In the genomic region with DNA sequence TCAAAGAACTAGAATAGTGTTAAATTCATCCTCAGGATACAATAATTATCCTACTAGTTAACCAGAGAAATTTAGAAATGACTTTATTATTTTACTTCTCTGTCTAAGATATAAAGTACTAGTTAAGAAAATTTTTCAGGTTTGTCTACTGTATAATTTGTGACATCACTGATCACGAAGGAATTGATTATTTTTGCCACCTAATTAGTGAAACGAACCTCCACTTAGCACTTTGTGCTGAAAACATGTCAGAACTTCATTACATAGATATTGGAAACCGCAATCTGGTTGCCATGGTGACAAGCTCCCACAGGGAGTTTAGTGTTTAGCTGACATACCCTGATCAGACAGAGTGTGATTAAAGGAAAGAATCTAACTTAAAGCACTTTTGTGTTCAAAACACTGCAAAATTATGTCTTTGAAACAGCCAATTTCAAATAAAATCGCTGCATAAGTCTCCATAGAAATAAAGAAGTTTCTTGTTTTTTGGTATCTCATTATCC, we compare ENCODE assay signal across 1 cellular context.
TF ChIP-seq lines count a peak whose summit lies in the region.

No MANE protein-coding gene starts in this region.

TF ChIP-seq in GM23338, 12 proteins besides CTCF, POLR2A, EP300 and RAD21 (continued from another document):
- TF ChIP-seq, protein P1, sequence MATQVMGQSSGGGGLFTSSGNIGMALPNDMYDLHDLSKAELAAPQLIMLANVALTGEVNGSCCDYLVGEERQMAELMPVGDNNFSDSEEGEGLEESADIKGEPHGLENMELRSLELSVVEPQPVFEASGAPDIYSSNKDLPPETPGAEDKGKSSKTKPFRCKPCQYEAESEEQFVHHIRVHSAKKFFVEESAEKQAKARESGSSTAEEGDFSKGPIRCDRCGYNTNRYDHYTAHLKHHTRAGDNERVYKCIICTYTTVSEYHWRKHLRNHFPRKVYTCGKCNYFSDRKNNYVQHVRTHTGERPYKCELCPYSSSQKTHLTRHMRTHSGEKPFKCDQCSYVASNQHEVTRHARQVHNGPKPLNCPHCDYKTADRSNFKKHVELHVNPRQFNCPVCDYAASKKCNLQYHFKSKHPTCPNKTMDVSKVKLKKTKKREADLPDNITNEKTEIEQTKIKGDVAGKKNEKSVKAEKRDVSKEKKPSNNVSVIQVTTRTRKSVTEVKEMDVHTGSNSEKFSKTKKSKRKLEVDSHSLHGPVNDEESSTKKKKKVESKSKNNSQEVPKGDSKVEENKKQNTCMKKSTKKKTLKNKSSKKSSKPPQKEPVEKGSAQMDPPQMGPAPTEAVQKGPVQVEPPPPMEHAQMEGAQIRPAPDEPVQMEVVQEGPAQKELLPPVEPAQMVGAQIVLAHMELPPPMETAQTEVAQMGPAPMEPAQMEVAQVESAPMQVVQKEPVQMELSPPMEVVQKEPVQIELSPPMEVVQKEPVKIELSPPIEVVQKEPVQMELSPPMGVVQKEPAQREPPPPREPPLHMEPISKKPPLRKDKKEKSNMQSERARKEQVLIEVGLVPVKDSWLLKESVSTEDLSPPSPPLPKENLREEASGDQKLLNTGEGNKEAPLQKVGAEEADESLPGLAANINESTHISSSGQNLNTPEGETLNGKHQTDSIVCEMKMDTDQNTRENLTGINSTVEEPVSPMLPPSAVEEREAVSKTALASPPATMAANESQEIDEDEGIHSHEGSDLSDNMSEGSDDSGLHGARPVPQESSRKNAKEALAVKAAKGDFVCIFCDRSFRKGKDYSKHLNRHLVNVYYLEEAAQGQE (IDR thresholded peaks at IDR 0.05; ENCODE audit: unreplicated experiment): no peak
- TF ChIP-seq ZNF331 (CRISPR knock-in tag; IDR thresholded peaks at IDR 0.05; ENCODE audit: low read depth): no peak
- no peak for TF ChIP-seq CREB1 (CRISPR knock-in tag; IDR thresholded peaks at IDR 0.05; ENCODE audit: low read depth)
- TF ChIP-seq, protein P2, sequence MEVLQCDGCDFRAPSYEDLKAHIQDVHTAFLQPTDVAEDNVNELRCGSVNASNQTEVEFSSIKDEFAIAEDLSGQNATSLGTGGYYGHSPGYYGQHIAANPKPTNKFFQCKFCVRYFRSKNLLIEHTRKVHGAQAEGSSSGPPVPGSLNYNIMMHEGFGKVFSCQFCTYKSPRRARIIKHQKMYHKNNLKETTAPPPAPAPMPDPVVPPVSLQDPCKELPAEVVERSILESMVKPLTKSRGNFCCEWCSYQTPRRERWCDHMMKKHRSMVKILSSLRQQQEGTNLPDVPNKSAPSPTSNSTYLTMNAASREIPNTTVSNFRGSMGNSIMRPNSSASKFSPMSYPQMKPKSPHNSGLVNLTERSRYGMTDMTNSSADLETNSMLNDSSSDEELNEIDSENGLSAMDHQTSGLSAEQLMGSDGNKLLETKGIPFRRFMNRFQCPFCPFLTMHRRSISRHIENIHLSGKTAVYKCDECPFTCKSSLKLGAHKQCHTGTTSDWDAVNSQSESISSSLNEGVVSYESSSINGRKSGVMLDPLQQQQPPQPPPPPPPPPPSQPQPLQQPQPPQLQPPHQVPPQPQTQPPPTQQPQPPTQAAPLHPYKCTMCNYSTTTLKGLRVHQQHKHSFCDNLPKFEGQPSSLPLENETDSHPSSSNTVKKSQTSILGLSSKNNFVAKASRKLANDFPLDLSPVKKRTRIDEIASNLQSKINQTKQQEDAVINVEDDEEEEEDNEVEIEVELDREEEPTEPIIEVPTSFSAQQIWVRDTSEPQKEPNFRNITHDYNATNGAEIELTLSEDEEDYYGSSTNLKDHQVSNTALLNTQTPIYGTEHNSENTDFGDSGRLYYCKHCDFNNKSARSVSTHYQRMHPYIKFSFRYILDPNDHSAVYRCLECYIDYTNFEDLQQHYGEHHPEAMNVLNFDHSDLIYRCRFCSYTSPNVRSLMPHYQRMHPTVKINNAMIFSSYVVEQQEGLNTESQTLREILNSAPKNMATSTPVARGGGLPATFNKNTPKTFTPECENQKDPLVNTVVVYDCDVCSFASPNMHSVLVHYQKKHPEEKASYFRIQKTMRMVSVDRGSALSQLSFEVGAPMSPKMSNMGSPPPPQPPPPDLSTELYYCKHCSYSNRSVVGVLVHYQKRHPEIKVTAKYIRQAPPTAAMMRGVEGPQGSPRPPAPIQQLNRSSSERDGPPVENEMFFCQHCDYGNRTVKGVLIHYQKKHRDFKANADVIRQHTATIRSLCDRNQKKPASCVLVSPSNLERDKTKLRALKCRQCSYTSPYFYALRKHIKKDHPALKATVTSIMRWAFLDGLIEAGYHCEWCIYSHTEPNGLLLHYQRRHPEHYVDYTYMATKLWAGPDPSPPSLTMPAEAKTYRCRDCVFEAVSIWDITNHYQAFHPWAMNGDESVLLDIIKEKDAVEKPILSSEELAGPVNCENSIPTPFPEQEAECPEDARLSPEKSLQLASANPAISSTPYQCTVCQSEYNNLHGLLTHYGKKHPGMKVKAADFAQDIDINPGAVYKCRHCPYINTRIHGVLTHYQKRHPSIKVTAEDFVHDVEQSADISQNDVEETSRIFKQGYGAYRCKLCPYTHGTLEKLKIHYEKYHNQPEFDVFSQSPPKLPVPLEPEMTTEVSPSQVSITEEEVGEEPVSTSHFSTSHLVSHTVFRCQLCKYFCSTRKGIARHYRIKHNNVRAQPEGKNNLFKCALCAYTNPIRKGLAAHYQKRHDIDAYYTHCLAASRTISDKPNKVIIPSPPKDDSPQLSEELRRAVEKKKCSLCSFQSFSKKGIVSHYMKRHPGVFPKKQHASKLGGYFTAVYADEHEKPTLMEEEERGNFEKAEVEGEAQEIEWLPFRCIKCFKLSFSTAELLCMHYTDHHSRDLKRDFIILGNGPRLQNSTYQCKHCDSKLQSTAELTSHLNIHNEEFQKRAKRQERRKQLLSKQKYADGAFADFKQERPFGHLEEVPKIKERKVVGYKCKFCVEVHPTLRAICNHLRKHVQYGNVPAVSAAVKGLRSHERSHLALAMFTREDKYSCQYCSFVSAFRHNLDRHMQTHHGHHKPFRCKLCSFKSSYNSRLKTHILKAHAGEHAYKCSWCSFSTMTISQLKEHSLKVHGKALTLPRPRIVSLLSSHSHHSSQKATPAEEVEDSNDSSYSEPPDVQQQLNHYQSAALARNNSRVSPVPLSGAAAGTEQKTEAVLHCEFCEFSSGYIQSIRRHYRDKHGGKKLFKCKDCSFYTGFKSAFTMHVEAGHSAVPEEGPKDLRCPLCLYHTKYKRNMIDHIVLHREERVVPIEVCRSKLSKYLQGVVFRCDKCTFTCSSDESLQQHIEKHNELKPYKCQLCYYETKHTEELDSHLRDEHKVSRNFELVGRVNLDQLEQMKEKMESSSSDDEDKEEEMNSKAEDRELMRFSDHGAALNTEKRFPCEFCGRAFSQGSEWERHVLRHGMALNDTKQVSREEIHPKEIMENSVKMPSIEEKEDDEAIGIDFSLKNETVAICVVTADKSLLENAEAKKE (CRISPR knock-in tag; IDR thresholded peaks at IDR 0.05): no peak
- no peak for TF ChIP-seq ZNF114 (CRISPR knock-in tag; IDR thresholded peaks at IDR 0.05)
TF ChIP-seq in GM23338: peak in this region for 0.
